ENCODE assay signal across 1 cellular context in the genomic region with DNA sequence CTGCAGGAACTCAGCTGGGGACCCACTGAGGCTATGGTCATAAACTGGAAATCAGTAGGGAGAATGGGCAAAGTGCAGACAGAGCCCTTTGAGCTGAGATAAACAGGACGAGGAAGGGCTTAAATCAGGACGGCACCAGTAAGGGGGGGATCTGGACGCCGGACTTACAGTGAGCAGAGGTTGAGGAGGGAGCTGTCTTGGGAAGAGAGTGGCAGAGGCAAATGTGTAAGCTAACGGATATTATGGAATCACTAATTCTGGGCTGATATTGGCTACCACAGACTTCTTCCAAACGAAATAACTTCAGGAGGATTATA.
A peak's percentile ranks its signal among the peaks of the same experiment; 100 is the strongest.
TF ChIP-seq lines count a peak whose summit lies in the region.

No MANE protein-coding gene starts in this region.

TF ChIP-seq in HepG2, 621 proteins besides CTCF, POLR2A, EP300 and RAD21 (continued from another document and continues in another):
- TF ChIP-seq, protein P1, sequence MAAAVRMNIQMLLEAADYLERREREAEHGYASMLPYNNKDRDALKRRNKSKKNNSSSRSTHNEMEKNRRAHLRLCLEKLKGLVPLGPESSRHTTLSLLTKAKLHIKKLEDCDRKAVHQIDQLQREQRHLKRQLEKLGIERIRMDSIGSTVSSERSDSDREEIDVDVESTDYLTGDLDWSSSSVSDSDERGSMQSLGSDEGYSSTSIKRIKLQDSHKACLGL (CRISPR knock-in tag; IDR thresholded peaks at IDR 0.05): no peak
- TF ChIP-seq, protein P2, sequence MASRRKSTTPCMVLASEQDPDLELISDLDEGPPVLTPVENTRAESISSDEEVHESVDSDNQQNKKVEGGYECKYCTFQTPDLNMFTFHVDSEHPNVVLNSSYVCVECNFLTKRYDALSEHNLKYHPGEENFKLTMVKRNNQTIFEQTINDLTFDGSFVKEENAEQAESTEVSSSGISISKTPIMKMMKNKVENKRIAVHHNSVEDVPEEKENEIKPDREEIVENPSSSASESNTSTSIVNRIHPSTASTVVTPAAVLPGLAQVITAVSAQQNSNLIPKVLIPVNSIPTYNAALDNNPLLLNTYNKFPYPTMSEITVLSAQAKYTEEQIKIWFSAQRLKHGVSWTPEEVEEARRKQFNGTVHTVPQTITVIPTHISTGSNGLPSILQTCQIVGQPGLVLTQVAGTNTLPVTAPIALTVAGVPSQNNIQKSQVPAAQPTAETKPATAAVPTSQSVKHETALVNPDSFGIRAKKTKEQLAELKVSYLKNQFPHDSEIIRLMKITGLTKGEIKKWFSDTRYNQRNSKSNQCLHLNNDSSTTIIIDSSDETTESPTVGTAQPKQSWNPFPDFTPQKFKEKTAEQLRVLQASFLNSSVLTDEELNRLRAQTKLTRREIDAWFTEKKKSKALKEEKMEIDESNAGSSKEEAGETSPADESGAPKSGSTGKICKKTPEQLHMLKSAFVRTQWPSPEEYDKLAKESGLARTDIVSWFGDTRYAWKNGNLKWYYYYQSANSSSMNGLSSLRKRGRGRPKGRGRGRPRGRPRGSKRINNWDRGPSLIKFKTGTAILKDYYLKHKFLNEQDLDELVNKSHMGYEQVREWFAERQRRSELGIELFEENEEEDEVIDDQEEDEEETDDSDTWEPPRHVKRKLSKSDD (CRISPR knock-in tag; IDR thresholded peaks at IDR 0.05; ENCODE audit: low read depth): no peak
- 0 out of 2 replicates have a peak, but pooled peaks have one; percentile 4 for TF ChIP-seq MTF2 (CRISPR knock-in tag; IDR thresholded peaks at IDR 0.05; ENCODE audit: borderline replicate concordance)
- TF ChIP-seq TCF7L2 (IDR thresholded peaks at IDR 0.05; ENCODE audit: low read depth, low read length): no peak
- TF ChIP-seq ZNF3 (CRISPR knock-in tag; IDR thresholded peaks at IDR 0.05): no peak
- no peak for TF ChIP-seq DR1 (CRISPR knock-in tag; IDR thresholded peaks at IDR 0.05)
- no peak for TF ChIP-seq ZSCAN25 (CRISPR knock-in tag; IDR thresholded peaks at IDR 0.05)
- TF ChIP-seq, protein P3, sequence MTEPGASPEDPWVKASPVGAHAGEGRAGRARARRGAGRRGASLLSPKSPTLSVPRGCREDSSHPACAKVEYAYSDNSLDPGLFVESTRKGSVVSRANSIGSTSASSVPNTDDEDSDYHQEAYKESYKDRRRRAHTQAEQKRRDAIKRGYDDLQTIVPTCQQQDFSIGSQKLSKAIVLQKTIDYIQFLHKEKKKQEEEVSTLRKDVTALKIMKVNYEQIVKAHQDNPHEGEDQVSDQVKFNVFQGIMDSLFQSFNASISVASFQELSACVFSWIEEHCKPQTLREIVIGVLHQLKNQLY (CRISPR knock-in tag; IDR thresholded peaks at IDR 0.05): peak; percentile 53; the same call in 1 of the 2 replicates
- TF ChIP-seq SCMH1 (CRISPR knock-in tag; IDR thresholded peaks at IDR 0.05; ENCODE audit: borderline replicate concordance): no peak
- TF ChIP-seq ZNF430 (CRISPR knock-in tag; IDR thresholded peaks at IDR 0.05): no peak
- no peak for TF ChIP-seq ZNF782 (CRISPR knock-in tag; IDR thresholded peaks at IDR 0.05; ENCODE audit: borderline replicate concordance)
- no peak for TF ChIP-seq ZBTB38 (CRISPR knock-in tag; IDR thresholded peaks at IDR 0.05)
- TF ChIP-seq, protein P4, sequence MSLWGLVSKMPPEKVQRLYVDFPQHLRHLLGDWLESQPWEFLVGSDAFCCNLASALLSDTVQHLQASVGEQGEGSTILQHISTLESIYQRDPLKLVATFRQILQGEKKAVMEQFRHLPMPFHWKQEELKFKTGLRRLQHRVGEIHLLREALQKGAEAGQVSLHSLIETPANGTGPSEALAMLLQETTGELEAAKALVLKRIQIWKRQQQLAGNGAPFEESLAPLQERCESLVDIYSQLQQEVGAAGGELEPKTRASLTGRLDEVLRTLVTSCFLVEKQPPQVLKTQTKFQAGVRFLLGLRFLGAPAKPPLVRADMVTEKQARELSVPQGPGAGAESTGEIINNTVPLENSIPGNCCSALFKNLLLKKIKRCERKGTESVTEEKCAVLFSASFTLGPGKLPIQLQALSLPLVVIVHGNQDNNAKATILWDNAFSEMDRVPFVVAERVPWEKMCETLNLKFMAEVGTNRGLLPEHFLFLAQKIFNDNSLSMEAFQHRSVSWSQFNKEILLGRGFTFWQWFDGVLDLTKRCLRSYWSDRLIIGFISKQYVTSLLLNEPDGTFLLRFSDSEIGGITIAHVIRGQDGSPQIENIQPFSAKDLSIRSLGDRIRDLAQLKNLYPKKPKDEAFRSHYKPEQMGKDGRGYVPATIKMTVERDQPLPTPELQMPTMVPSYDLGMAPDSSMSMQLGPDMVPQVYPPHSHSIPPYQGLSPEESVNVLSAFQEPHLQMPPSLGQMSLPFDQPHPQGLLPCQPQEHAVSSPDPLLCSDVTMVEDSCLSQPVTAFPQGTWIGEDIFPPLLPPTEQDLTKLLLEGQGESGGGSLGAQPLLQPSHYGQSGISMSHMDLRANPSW (CRISPR knock-in tag; IDR thresholded peaks at IDR 0.05; ENCODE audit: borderline replicate concordance): no peak; the same call in 1 of the 2 replicates
- TF ChIP-seq TAF15 (IDR thresholded peaks at IDR 0.05; ENCODE audit: low read depth, low read length, poor library complexity, severe bottlenecking): no peak
- no peak for TF ChIP-seq SP2 (CRISPR knock-in tag; IDR thresholded peaks at IDR 0.05)
- TF ChIP-seq U2AF1 (optimal IDR thresholded peaks at IDR 0.05; ENCODE audit: low read depth, low read length): no peak
- TF ChIP-seq, protein P5, sequence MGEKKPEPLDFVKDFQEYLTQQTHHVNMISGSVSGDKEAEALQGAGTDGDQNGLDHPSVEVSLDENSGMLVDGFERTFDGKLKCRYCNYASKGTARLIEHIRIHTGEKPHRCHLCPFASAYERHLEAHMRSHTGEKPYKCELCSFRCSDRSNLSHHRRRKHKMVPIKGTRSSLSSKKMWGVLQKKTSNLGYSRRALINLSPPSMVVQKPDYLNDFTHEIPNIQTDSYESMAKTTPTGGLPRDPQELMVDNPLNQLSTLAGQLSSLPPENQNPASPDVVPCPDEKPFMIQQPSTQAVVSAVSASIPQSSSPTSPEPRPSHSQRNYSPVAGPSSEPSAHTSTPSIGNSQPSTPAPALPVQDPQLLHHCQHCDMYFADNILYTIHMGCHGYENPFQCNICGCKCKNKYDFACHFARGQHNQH (CRISPR knock-in tag; IDR thresholded peaks at IDR 0.05): no peak; the same call in 1 of the 2 replicates
- TF ChIP-seq ATAD3A (CRISPR knock-in tag; IDR thresholded peaks at IDR 0.05): no peak
- TF ChIP-seq BORCS8-MEF2B (CRISPR knock-in tag; IDR thresholded peaks at IDR 0.05): no peak
- no peak for TF ChIP-seq TGIF2 (CRISPR knock-in tag; IDR thresholded peaks at IDR 0.05)
- TF ChIP-seq, protein P6, sequence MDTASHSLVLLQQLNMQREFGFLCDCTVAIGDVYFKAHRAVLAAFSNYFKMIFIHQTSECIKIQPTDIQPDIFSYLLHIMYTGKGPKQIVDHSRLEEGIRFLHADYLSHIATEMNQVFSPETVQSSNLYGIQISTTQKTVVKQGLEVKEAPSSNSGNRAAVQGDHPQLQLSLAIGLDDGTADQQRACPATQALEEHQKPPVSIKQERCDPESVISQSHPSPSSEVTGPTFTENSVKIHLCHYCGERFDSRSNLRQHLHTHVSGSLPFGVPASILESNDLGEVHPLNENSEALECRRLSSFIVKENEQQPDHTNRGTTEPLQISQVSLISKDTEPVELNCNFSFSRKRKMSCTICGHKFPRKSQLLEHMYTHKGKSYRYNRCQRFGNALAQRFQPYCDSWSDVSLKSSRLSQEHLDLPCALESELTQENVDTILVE (CRISPR knock-in tag; IDR thresholded peaks at IDR 0.05): no peak; the same call in 1 of the 2 replicates
- TF ChIP-seq, protein P7, sequence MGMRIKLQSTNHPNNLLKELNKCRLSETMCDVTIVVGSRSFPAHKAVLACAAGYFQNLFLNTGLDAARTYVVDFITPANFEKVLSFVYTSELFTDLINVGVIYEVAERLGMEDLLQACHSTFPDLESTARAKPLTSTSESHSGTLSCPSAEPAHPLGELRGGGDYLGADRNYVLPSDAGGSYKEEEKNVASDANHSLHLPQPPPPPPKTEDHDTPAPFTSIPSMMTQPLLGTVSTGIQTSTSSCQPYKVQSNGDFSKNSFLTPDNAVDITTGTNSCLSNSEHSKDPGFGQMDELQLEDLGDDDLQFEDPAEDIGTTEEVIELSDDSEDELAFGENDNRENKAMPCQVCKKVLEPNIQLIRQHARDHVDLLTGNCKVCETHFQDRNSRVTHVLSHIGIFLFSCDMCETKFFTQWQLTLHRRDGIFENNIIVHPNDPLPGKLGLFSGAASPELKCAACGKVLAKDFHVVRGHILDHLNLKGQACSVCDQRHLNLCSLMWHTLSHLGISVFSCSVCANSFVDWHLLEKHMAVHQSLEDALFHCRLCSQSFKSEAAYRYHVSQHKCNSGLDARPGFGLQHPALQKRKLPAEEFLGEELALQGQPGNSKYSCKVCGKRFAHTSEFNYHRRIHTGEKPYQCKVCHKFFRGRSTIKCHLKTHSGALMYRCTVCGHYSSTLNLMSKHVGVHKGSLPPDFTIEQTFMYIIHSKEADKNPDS (CRISPR knock-in tag; IDR thresholded peaks at IDR 0.05): peak; percentile 1; the same call in 1 of the 2 replicates
- TF ChIP-seq SMARCE1 (IDR thresholded peaks at IDR 0.05; ENCODE audit: borderline replicate concordance): no peak
- TF ChIP-seq, protein P8, sequence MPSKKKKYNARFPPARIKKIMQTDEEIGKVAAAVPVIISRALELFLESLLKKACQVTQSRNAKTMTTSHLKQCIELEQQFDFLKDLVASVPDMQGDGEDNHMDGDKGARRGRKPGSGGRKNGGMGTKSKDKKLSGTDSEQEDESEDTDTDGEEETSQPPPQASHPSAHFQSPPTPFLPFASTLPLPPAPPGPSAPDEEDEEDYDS (CRISPR knock-in tag; IDR thresholded peaks at IDR 0.05): peak; percentile 82
- TF ChIP-seq, protein P9, sequence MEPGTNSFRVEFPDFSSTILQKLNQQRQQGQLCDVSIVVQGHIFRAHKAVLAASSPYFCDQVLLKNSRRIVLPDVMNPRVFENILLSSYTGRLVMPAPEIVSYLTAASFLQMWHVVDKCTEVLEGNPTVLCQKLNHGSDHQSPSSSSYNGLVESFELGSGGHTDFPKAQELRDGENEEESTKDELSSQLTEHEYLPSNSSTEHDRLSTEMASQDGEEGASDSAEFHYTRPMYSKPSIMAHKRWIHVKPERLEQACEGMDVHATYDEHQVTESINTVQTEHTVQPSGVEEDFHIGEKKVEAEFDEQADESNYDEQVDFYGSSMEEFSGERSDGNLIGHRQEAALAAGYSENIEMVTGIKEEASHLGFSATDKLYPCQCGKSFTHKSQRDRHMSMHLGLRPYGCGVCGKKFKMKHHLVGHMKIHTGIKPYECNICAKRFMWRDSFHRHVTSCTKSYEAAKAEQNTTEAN (CRISPR knock-in tag; conservative IDR thresholded peaks at IDR 0.05): no peak
- TF ChIP-seq HMG20B (CRISPR knock-in tag; conservative IDR thresholded peaks at IDR 0.05): peak; percentile 15; the same call in 1 of the 2 replicates
- TF ChIP-seq ADNP (CRISPR knock-in tag; IDR thresholded peaks at IDR 0.05): no peak
- no peak for TF ChIP-seq TARDBP (CRISPR knock-in tag; IDR thresholded peaks at IDR 0.05)
- TF ChIP-seq, protein P10, sequence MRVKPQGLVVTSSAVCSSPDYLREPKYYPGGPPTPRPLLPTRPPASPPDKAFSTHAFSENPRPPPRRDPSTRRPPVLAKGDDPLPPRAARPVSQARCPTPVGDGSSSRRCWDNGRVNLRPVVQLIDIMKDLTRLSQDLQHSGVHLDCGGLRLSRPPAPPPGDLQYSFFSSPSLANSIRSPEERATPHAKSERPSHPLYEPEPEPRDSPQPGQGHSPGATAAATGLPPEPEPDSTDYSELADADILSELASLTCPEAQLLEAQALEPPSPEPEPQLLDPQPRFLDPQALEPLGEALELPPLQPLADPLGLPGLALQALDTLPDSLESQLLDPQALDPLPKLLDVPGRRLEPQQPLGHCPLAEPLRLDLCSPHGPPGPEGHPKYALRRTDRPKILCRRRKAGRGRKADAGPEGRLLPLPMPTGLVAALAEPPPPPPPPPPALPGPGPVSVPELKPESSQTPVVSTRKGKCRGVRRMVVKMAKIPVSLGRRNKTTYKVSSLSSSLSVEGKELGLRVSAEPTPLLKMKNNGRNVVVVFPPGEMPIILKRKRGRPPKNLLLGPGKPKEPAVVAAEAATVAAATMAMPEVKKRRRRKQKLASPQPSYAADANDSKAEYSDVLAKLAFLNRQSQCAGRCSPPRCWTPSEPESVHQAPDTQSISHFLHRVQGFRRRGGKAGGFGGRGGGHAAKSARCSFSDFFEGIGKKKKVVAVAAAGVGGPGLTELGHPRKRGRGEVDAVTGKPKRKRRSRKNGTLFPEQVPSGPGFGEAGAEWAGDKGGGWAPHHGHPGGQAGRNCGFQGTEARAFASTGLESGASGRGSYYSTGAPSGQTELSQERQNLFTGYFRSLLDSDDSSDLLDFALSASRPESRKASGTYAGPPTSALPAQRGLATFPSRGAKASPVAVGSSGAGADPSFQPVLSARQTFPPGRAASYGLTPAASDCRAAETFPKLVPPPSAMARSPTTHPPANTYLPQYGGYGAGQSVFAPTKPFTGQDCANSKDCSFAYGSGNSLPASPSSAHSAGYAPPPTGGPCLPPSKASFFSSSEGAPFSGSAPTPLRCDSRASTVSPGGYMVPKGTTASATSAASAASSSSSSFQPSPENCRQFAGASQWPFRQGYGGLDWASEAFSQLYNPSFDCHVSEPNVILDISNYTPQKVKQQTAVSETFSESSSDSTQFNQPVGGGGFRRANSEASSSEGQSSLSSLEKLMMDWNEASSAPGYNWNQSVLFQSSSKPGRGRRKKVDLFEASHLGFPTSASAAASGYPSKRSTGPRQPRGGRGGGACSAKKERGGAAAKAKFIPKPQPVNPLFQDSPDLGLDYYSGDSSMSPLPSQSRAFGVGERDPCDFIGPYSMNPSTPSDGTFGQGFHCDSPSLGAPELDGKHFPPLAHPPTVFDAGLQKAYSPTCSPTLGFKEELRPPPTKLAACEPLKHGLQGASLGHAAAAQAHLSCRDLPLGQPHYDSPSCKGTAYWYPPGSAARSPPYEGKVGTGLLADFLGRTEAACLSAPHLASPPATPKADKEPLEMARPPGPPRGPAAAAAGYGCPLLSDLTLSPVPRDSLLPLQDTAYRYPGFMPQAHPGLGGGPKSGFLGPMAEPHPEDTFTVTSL (CRISPR knock-in tag; IDR thresholded peaks at IDR 0.05; ENCODE audit: borderline replicate concordance): no peak
- TF ChIP-seq GLI4 (CRISPR knock-in tag; IDR thresholded peaks at IDR 0.05; ENCODE audit: borderline replicate concordance): no peak
- TF ChIP-seq, protein P11, sequence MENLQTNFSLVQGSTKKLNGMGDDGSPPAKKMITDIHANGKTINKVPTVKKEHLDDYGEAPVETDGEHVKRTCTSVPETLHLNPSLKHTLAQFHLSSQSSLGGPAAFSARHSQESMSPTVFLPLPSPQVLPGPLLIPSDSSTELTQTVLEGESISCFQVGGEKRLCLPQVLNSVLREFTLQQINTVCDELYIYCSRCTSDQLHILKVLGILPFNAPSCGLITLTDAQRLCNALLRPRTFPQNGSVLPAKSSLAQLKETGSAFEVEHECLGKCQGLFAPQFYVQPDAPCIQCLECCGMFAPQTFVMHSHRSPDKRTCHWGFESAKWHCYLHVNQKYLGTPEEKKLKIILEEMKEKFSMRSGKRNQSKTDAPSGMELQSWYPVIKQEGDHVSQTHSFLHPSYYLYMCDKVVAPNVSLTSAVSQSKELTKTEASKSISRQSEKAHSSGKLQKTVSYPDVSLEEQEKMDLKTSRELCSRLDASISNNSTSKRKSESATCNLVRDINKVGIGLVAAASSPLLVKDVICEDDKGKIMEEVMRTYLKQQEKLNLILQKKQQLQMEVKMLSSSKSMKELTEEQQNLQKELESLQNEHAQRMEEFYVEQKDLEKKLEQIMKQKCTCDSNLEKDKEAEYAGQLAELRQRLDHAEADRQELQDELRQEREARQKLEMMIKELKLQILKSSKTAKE (CRISPR knock-in tag; IDR thresholded peaks at IDR 0.05; ENCODE audit: borderline replicate concordance): no peak
- no peak for TF ChIP-seq SMAD1 (CRISPR knock-in tag; IDR thresholded peaks at IDR 0.05; ENCODE audit: borderline replicate concordance, low read depth)
- TF ChIP-seq MAFK (conservative IDR thresholded peaks at IDR 0.05 in 1 of 2, IDR thresholded peaks at IDR 0.05 in 1 of 2; ENCODE audit: low read length in 2 of 2): no peak
